ENCODE assay signal across 8 cellular contexts in the genomic region with DNA sequence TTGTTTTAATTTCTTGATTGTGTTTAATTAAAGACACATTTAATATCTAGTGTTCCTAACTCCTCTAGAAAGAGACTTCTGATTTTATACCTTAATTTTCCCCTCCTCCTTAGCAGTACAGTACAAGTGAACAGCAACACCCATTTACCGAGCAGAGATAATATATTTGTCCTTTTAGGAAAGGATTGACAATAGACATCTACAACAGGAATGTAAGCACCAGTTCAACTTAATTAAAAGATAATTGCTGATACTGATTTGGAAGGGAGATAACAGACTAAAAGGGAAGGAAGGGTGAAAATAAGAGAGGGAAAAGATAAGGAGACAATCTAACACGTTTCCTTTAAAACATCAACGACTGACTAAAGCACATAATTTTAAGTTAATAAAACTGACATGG.
DNase-seq lines count a peak whose midpoint lies in the region; ATAC-seq, FAIRE-seq and TF ChIP-seq lines count a peak whose summit lies in the region.

No MANE protein-coding gene starts in this region.

- H3K4me3 ChIP-seq in astrocyte (ENCODE audit: insufficient read depth, low read depth, low read length), result peak overlapping the region; percentile 35
- no peak overlapping the region for H3K4me3 ChIP-seq in HepG2 (replicated peaks in 1 of 3; ENCODE audit: insufficient read depth in 1 of 3, low read depth in 2 of 3, low read length in 3 of 3)
- H3K4me3 ChIP-seq in tibial nerve, result peak overlapping the region; percentile 25 to 53 (median 38)

- H2AFZ ChIP-seq in astrocyte (ENCODE audit: low read depth, low read length) (no peak overlapping the region), HepG2 (ENCODE audit: low read length) (no peak overlapping the region)

- FAIRE-seq in astrocyte (lab: Jason Lieb, UNC) (no peak), HepG2 (lab: Jason Lieb, UNC) (no peak)

- H3K9ac ChIP-seq in astrocyte (ENCODE audit: low read length) (peak overlapping the region; percentile 70), HepG2 (ENCODE audit: insufficient read depth, low read depth, low read length) (no peak overlapping the region)

- H3K4me1 ChIP-seq in astrocyte (ENCODE audit: insufficient read depth, low read length) (peaks cover 18% of the 10 kb centered on the region), HepG2 (ENCODE audit: insufficient read depth, low read length) (peaks cover 13% of the 10 kb centered on the region; the same call in 1 of the 2 replicates), tibial nerve (peaks cover 0 to 39% (median 16%) of the 10 kb centered on the region in 4 donors)

- DNase-seq in T-helper 2 cell treated with Interferon-gamma antibody and Interleukin-4, amounts not matched to agents 5 μg/mL and 100 μg/mL, for 36 hours (ENCODE audit: low spot score), result no peak
- DNase-seq in T-helper 2 cell, result no peak
- no peak for DNase-seq in astrocyte (ENCODE audit: low read depth)
- DNase-seq in HepG2 (ENCODE audit: low spot score), result no peak
- no peak for DNase-seq in tibial nerve (ENCODE audit: low spot score in 2 of 2)
- DNase-seq in NCI-H187 (lab: John Stamatoyannopoulos, UW), result no peak

- intact Hi-C loops in HepG2 (cut with micrococcal nuclease; ENCODE audit: unreplicated experiment), result no loop called here

- BruUV-seq in HepG2 (replicated peaks; lab: Mats Ljungman, UMichigan), result no TSS peak

- H3K27me3 ChIP-seq in astrocyte (ENCODE audit: insufficient read depth, low read length), result no peaks in the 10 kb centered on the region
- H3K27me3 ChIP-seq in HepG2 (ENCODE audit: control insufficient read depth in 1 of 2, insufficient read depth in 2 of 2, low read length in 2 of 2), result no peaks in the 10 kb centered on the region
- no peaks in the 10 kb centered on the region for H3K27me3 ChIP-seq in tibial nerve

- POLR2A ChIA-PET in HepG2 (lab: Yijun Ruan, JAX), result interaction anchor here (0.9 kb wide), 1 partner anchor 285 kb away, joined by 3 read pairs; no protein-coding TSS in a partner anchor

- H4K20me1 ChIP-seq in astrocyte (ENCODE audit: insufficient read depth, low read length) (peaks cover 33% of the 10 kb centered on the region), HepG2 (ENCODE audit: insufficient read depth, low read length) (no peaks in the 10 kb centered on the region)

- no peak for TF ChIP-seq CTCF in astrocyte (IDR thresholded peaks at IDR 0.05; ENCODE audit: insufficient read depth, low read depth, low read length)
- no peak for TF ChIP-seq CTCF in HepG2 (CRISPR knock-in tag; IDR thresholded peaks at IDR 0.05)
- no peak for TF ChIP-seq CTCF in tibial nerve (IDR thresholded peaks at IDR 0.05)

- H3K27ac ChIP-seq in astrocyte (ENCODE audit: low read depth, low read length), result peak overlapping the region; percentile 68
- H3K27ac ChIP-seq in HepG2 (ENCODE audit: extremely low read length, insufficient read depth, low read length), result no peak overlapping the region
- H3K27ac ChIP-seq in tibial nerve, result peak overlapping the region; percentile 64 to 92 (median 82)

- H3K4me3 Mint-ChIP-seq in T-helper 2 cell treated with Interferon-gamma antibody and Interleukin-4, amounts not matched to agents 5 μg/mL and 100 μg/mL, for 36 hours, result peak overlapping the region; percentile 80
- peak overlapping the region; percentile 3 for H3K4me3 Mint-ChIP-seq in astrocyte (ENCODE audit: unreplicated experiment)

- CTCF ChIA-PET in HepG2 (lab: Yijun Ruan, JAX; ENCODE audit: low intra/inter-chr PET ratio, low total read pairs), result no interaction called here

- peaks cover 3% of the 10 kb centered on the region for H3K36me3 Mint-ChIP-seq in T-helper 2 cell treated with Interferon-gamma antibody and Interleukin-4, amounts not matched to agents 5 μg/mL and 100 μg/mL, for 36 hours (ENCODE audit: low read depth)
- peaks cover 1% of the 10 kb centered on the region for H3K36me3 Mint-ChIP-seq in astrocyte (ENCODE audit: low read depth, unreplicated experiment)

- peaks cover 27% of the 10 kb centered on the region for H3K4me1 Mint-ChIP-seq in T-helper 2 cell treated with Interferon-gamma antibody and Interleukin-4, amounts not matched to agents 5 μg/mL and 100 μg/mL, for 36 hours (ENCODE audit: low read depth)
- H3K4me1 Mint-ChIP-seq in astrocyte (ENCODE audit: low read depth, unreplicated experiment), result peaks cover 23% of the 10 kb centered on the region

- no peaks in the 10 kb centered on the region for H3K36me3 ChIP-seq in astrocyte (ENCODE audit: insufficient read depth, low read length)
- H3K36me3 ChIP-seq in HepG2 (replicated peaks in 1 of 2; ENCODE audit: control insufficient read depth in 1 of 2, insufficient read depth in 2 of 2, low read length in 2 of 2), result no peaks in the 10 kb centered on the region
- H3K36me3 ChIP-seq in tibial nerve, result no peaks in the 10 kb centered on the region

- H3K27me3 Mint-ChIP-seq in T-helper 2 cell treated with Interferon-gamma antibody and Interleukin-4, amounts not matched to agents 5 μg/mL and 100 μg/mL, for 36 hours (ENCODE audit: low read depth), result no peaks in the 10 kb centered on the region
- H3K27me3 Mint-ChIP-seq in astrocyte (ENCODE audit: low read depth, unreplicated experiment), result no peaks in the 10 kb centered on the region

- H3K4me2 ChIP-seq in astrocyte (ENCODE audit: low read length), result peak overlapping the region; percentile 76
- H3K4me2 ChIP-seq in HepG2 (ENCODE audit: low read depth, low read length), result 0 out of 2 replicates have a peak overlapping the region, but pooled peaks have one; percentile 12

- TF ChIP-seq POLR2A in HepG2 (IDR thresholded peaks at IDR 0.05; ENCODE audit: insufficient read depth in 1 of 2, low read depth in 2 of 2, low read length in 2 of 2), result no peak
- no peak for TF ChIP-seq POLR2A in tibial nerve (IDR thresholded peaks at IDR 0.05)

- in situ Hi-C loops in HepG2 (cut with HindIII; ENCODE audit: extremely low pct_ligation_motif_present, low pct_unique_long_range_greater_than_20kb), result no loop called here

- TF ChIP-seq EP300 in HepG2 (IDR thresholded peaks at IDR 0.05; ENCODE audit: low read depth in 2 of 2, low read length in 2 of 2), result no peak
- no peak for TF ChIP-seq EP300 in HepG2 (CRISPR knock-in tag; IDR thresholded peaks at IDR 0.05; ENCODE audit: borderline replicate concordance)
- TF ChIP-seq EP300 in tibial nerve (IDR thresholded peaks at IDR 0.05), result no peak

- peaks cover 70% of the 10 kb centered on the region for H3K79me2 ChIP-seq in astrocyte (ENCODE audit: insufficient read depth, low read length)
- peaks cover 5% of the 10 kb centered on the region for H3K79me2 ChIP-seq in HepG2 (ENCODE audit: insufficient read depth, low read length)

- no peaks in the 10 kb centered on the region for H3K9me3 ChIP-seq in astrocyte (ENCODE audit: insufficient read depth, low read depth, low read length)
- H3K9me3 ChIP-seq in HepG2 (ENCODE audit: low read length), result no peaks in the 10 kb centered on the region
- no peaks in the 10 kb centered on the region for H3K9me3 ChIP-seq in tibial nerve

- H3K27ac Mint-ChIP-seq in T-helper 2 cell treated with Interferon-gamma antibody and Interleukin-4, amounts not matched to agents 5 μg/mL and 100 μg/mL, for 36 hours, result peak overlapping the region; percentile 64
- peak overlapping the region; percentile 6 for H3K27ac Mint-ChIP-seq in astrocyte (ENCODE audit: unreplicated experiment)

- ATAC-seq in HG03520 (IDR thresholded peaks at IDR 0.05; ENCODE audit: unreplicated experiment) (peak; percentile 23), HepG2 (no peak), GM19324 (IDR thresholded peaks at IDR 0.05; ENCODE audit: low FRiP score, unreplicated experiment) (no peak)

- no peak for TF ChIP-seq RAD21 in HepG2 (CRISPR knock-in tag; IDR thresholded peaks at IDR 0.05)

- no peaks in the 10 kb centered on the region for H3K9me3 Mint-ChIP-seq in T-helper 2 cell treated with Interferon-gamma antibody and Interleukin-4, amounts not matched to agents 5 μg/mL and 100 μg/mL, for 36 hours
- no peaks in the 10 kb centered on the region for H3K9me3 Mint-ChIP-seq in astrocyte (ENCODE audit: unreplicated experiment)

- WGBS in HepG2 (ENCODE audit: low lambda C conversion rate), result 64% methylated on average over 3 of the region's 3 CpGs
- WGBS in tibial nerve, 2 donors, result 1 to 2% methylated on average over 3 of the region's 3 CpGs

TF ChIP-seq in HepG2, 621 proteins besides CTCF, POLR2A, EP300 and RAD21 (continues in another document):
- TF ChIP-seq ATM (IDR thresholded peaks at IDR 0.05; ENCODE audit: borderline replicate concordance) (no peak), ZNF160 (CRISPR knock-in tag; IDR thresholded peaks at IDR 0.05) (no peak)

Comparison
In these comparisons a context has a peak if more than half of its experiments do, and no peak if none do; other contexts are left out.
1. H3K4me3 ChIP-seq: peak in astrocyte (single experiment) and tibial nerve (4 of 4); none in HepG2 (0 of 3).